In the genomic region with DNA sequence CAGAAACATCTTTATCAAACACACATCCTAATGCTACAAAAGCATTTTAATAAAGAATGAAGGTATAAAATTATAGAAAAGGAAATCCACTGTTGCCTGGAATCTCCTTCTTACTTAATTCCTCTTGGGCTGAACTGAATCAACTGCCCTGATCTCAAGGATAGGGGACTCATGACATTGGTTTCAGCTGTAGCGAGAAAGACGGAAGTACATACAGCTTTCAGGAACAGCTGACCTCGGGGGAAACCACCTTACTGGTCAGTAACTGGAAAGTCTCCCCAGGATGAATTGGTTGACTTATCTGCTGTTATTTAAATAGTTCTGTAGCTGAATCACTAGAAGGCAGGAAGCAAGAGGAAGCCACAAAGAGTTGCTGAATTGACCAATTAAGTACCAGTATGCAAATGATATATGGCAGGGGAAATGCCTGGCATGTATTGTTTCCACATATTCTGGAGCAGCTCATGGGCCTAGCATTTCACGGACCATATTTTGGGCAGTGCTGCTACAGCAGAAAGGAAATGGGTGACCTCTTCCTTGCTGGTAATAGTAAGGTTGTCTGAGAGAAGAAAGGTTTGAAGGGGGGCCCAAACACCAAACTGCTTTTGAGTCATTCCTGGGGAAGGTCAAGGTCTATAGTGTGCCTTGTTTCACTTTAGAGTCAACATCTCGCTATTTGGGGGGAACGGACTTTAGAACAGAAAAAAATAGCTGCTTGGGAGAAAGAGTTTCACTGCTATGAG, we compare ENCODE assay signal across 8 cellular contexts. TPM values are rescaled to one million over a fixed set of nuclear protein-coding genes. Genes with fewer than 3 reads are reported as not detected.
A peak's percentile ranks its signal among the peaks of the same experiment; 100 is the strongest.
DNase-seq lines count a peak whose midpoint lies in the region; ATAC-seq, FAIRE-seq and TF ChIP-seq lines count a peak whose summit lies in the region.

No MANE protein-coding gene starts in this region.

- TF ChIP-seq CTCF in AG04449 (IDR thresholded peaks at IDR 0.05; ENCODE audit: insufficient read depth, low read length, missing control alignments) (no peak), upper lobe of right lung (IDR thresholded peaks at IDR 0.05) (no peak)

- POLR2A ChIA-PET in AG04449 (lab: Yijun Ruan, JAX), result interaction anchor here (0.6 to 1.9 kb wide), 5 partner anchors 11 to 198 kb away, joined by 3 to 11 read pairs (median 4); a partner anchor contains a TSS

- H3K9me3 ChIP-seq in upper lobe of right lung, result no peaks in the 10 kb centered on the region

- H3K36me3 ChIP-seq in upper lobe of right lung, result peaks cover 41% of the 10 kb centered on the region

- ATAC-seq in HG02870 (IDR thresholded peaks at IDR 0.05; ENCODE audit: unreplicated experiment), result peak; percentile 93
- peak; percentile 59 for ATAC-seq in left colon
- ATAC-seq in upper lobe of right lung, result peak; percentile 93

- FAIRE-seq in GM18507 (lab: Jason Lieb, UNC), result peak; percentile 97

- CTCF ChIA-PET in AG04449 (lab: Yijun Ruan, JAX), result interaction anchor here (0.6 to 2.1 kb wide), 6 partner anchors 10 to 199 kb away, joined by 3 to 15 read pairs (median 6); a partner anchor contains a TSS

- H3K27ac ChIP-seq in upper lobe of right lung, result peak overlapping the region; percentile 52

- intact Hi-C loops in left colon (cut with DNase I, micrococcal nuclease), result no loop called here
- intact Hi-C loops in upper lobe of right lung (cut with DNase I), result no loop called here

- H3K4me3 ChIP-seq in AG04449 (ENCODE audit: low read depth, low read length) (peak overlapping the region; percentile 23), upper lobe of right lung (no peak overlapping the region)

- peaks cover 14% of the 10 kb centered on the region for H3K4me1 ChIP-seq in upper lobe of right lung

- H3K27me3 ChIP-seq in upper lobe of right lung, result no peaks in the 10 kb centered on the region

- peak; percentile 99 for DNase-seq in AG04449 (ENCODE audit: low read depth, low spot score)
- peak; percentile 56 for DNase-seq in GM18507 (ENCODE audit: extremely low spot score, insufficient read length, low read depth)
- DNase-seq in NOMO-1 treated with DMSO at 0.1 percent for 48 hours (lab: John Stamatoyannopoulos, UW; ENCODE audit: unreplicated experiment), result peak; percentile 99
- peak; percentile 100 for DNase-seq in amniotic epithelial cell (ENCODE audit: low read depth)
- DNase-seq in left colon, result peak in 1 of 2 donors; percentile 34
- DNase-seq in upper lobe of right lung, result no peak
- DNase-seq in NCI-H446 (lab: John Stamatoyannopoulos, UW), result no peak

RNA-seq across cellular contexts. Expression of a gene that starts 43.7 kb away (rescaled TPM):
- total RNA-seq in left colon (10 to 100 TPM; 72.6 to 82.7 TPM), upper lobe of right lung (23.2 TPM)

Comparison
In these comparisons a context has a peak if more than half of its experiments do, and no peak if none do; other contexts are left out.
1. DNase-seq: peak in AG04449 (single experiment), GM18507 (single experiment), NOMO-1 treated with DMSO at 0.1 percent for 48 hours (single experiment) and amniotic epithelial cell (single experiment); none in upper lobe of right lung (single experiment) and NCI-H446 (0 of 2).
2. Peak in every context shown above with its lines, with median percentiles within 50 percentile points of each other: ATAC-seq.